8 cellular contexts compared by ENCODE assay signal in genomic region chr17:78484300-78485159, GRCh38.
DNase-seq lines count a peak whose midpoint lies in the region; ATAC-seq, FAIRE-seq and TF ChIP-seq lines count a peak whose summit lies in the region.

No MANE protein-coding gene starts in this region.

- H3K36me3 ChIP-seq in small intestine (ENCODE audit: control insufficient read depth in 2 of 2, insufficient read depth in 2 of 2, low read length in 2 of 2) = no peaks in the 10 kb centered on the region

- 3 to 6% (median 5%) methylated on average over 32 to 39 of the region's 39 CpGs for WGBS in small intestine, 3 donors

- TF ChIP-seq CTCF in GM12875 (IDR thresholded peaks at IDR 0.05; ENCODE audit: borderline replicate concordance, insufficient read depth, low read depth, low read length) (no peak), fibroblast of villous mesenchyme (IDR thresholded peaks at IDR 0.05; ENCODE audit: insufficient read depth, low read depth, low read length) (no peak)

- no peak overlapping the region for H3K27ac ChIP-seq in small intestine (ENCODE audit: low read depth in 1 of 2, low read length in 1 of 2)

- DNase-seq in Kasumi-1 (lab: John Stamatoyannopoulos, UW) (peak; percentile 50), fibroblast of villous mesenchyme (ENCODE audit: low read depth) (peak; percentile 2), small intestine (peak; percentile 41), retina (no peak)
- DNase-seq in activated CD8-positive, alpha-beta memory T cell treated with anti-CD3 and anti-CD28 coated beads, Interleukin-2, amount 50 U/mL, for 4 hours = peak; percentile 66

- no peaks in the 10 kb centered on the region for H3K4me1 ChIP-seq in small intestine (ENCODE audit: control insufficient read depth in 2 of 2, insufficient read depth in 1 of 2, low read depth in 1 of 2, low read length in 1 of 2)

- no peaks in the 10 kb centered on the region for H3K27me3 ChIP-seq in small intestine (ENCODE audit: control insufficient read depth in 2 of 2, insufficient read depth in 2 of 2, low read length in 2 of 2)

- ATAC-seq in GM19455 (IDR thresholded peaks at IDR 0.05; ENCODE audit: unreplicated experiment) (no peak), GM21737 (IDR thresholded peaks at IDR 0.05; ENCODE audit: unreplicated experiment) (no peak)

- no peak for FAIRE-seq in small intestine (lab: Jason Lieb, UNC)

- H3K4me3 ChIP-seq in GM12875 (ENCODE audit: low read depth, low read length) (peak overlapping the region; percentile 66), fibroblast of villous mesenchyme (ENCODE audit: low read depth, low read length) (peak overlapping the region; percentile 46), small intestine (ENCODE audit: low read depth in 1 of 2, low read length in 2 of 2) (no peak overlapping the region)

- H3K9me3 ChIP-seq in small intestine (ENCODE audit: control insufficient read depth, low read depth) = no peaks in the 10 kb centered on the region

Comparison
In these comparisons a context has a peak if more than half of its experiments do, and no peak if none do; other contexts are left out.
1. H3K4me3 ChIP-seq: peak in GM12875 (single experiment) and fibroblast of villous mesenchyme (single experiment); none in small intestine (0 of 2).